Comparison of ENCODE assay signal across 14 cellular contexts in genomic region chr2:105237045-105237765, GRCh38. TPM values are rescaled to one million over a fixed set of nuclear protein-coding genes. Genes with fewer than 3 reads are reported as not detected.
A peak's percentile ranks its signal among the peaks of the same experiment; 100 is the strongest.
DNase-seq lines count a peak whose midpoint lies in the region; ATAC-seq, FAIRE-seq and TF ChIP-seq lines count a peak whose summit lies in the region.
"Had no signal": no experiment of that assay in that cellular context is flagged by ENCODE, and none has a peak within 500 bp of the region (broad histone marks: within the 10 kb centered on the region; RNA-seq: fewer than 3 reads in every experiment).

No MANE protein-coding gene starts in this region.

- TF ChIP-seq POLR2A in lower leg skin (IDR thresholded peaks at IDR 0.05): no peak
- no peak for TF ChIP-seq POLR2A in H54 (IDR thresholded peaks at IDR 0.05; ENCODE audit: low read depth, low read length)

- 0 out of 2 replicates have a peak, but pooled peaks cover 3% of the 10 kb centered on the region for H3K27me3 ChIP-seq in GM23248 (replicated peaks; ENCODE audit: insufficient read depth)
- no peaks in the 10 kb centered on the region for H3K27me3 ChIP-seq in colonic mucosa
- H3K27me3 ChIP-seq: BLaER1 treated with 17β-estradiol and CSF1 and Interleukin-3, amounts not matched to agents 10 nM and 100 nM had no signal

- in situ Hi-C loops in GM23248 (cut with MboI): no loop called here

- H3K27me3 Mint-ChIP-seq in CD14-positive monocyte (ENCODE audit: low read depth in 3 of 3) (peaks cover 6 to 21% (median 18%) of the 10 kb centered on the region in 3 donors), naive B cell (no peaks in the 10 kb centered on the region)

- no peaks in the 10 kb centered on the region for H4K20me1 ChIP-seq in GM23248 (ENCODE audit: insufficient read depth)

- H3K9ac ChIP-seq in GM23248: no peak overlapping the region
- no peak overlapping the region for H3K9ac ChIP-seq in colonic mucosa (ENCODE audit: low read depth in 2 of 2, low read length in 2 of 2)
- H3K9ac ChIP-seq: BLaER1 treated with 17β-estradiol and CSF1 and Interleukin-3, amounts not matched to agents 10 nM and 100 nM had no signal

- no peaks in the 10 kb centered on the region for H3K9me2 ChIP-seq in GM23248 (ENCODE audit: insufficient read depth)

- peak overlapping the region in 1 of 2 donors; percentile 69 for H3K4me3 Mint-ChIP-seq in CD14-positive monocyte
- H3K4me3 Mint-ChIP-seq in naive B cell: peak overlapping the region in 6 of 8 donors; percentile 17 to 74 (median 60)

- H3K36me3 Mint-ChIP-seq in CD14-positive monocyte (no peaks in the 10 kb centered on the region), naive B cell (no peaks in the 10 kb centered on the region)

- peak; percentile 57 to 58 for ATAC-seq in naive B cell (ENCODE audit: low read depth in 2 of 2)

- H3K4me1 Mint-ChIP-seq in CD14-positive monocyte (peaks cover 17% of the 10 kb centered on the region), naive B cell (peaks cover 16 to 30% (median 18%) of the 10 kb centered on the region in 3 donors)

- peak overlapping the region; percentile 23 for H3K4me2 ChIP-seq in GM23248 (ENCODE audit: unreplicated experiment)

- intact Hi-C loops in CD14-positive monocyte (cut with micrococcal nuclease): loop anchor here in 1 of 2 donors (5.0 kb wide), 1 partner anchor 125 kb away; no protein-coding TSS in a partner anchor
- intact Hi-C loops in colonic mucosa (cut with DNase I): no loop called here
- intact Hi-C loops in lower leg skin (cut with DNase I; ENCODE audit: low total_unique reads): loop anchor here (5.0 kb wide), 1 partner anchor 120 kb away; no protein-coding TSS in a partner anchor

- H3K4me1 ChIP-seq in GM23248 (ENCODE audit: insufficient read depth) (peaks cover 11% of the 10 kb centered on the region), colonic mucosa (no peaks in the 10 kb centered on the region)

- no peak overlapping the region for H3K4me3 ChIP-seq in GM23248
- H3K4me3 ChIP-seq in colonic mucosa: no peak overlapping the region
- H3K4me3 ChIP-seq in lower leg skin (ENCODE audit: low read depth, poor library complexity, severe bottlenecking): no peak overlapping the region
- H3K4me3 ChIP-seq: BLaER1 treated with 17β-estradiol and CSF1 and Interleukin-3, amounts not matched to agents 10 nM and 100 nM had no signal

- peaks cover 12% of the 10 kb centered on the region; the same call in 1 of the 2 replicates for H3F3A ChIP-seq in GM23248 (ENCODE audit: insufficient read depth)

- H3K27ac Mint-ChIP-seq in CD14-positive monocyte: peak overlapping the region in 4 of 7 donors; percentile 30 to 66 (median 48)
- H3K27ac Mint-ChIP-seq in naive B cell: peak overlapping the region in 2 of 6 donors; percentile 2 to 23

- no peak for FAIRE-seq in H54 (lab: Jason Lieb, UNC)

- WGBS in GM23248 (ENCODE audit: low coverage in 1 of 2, low lambda C conversion rate in 2 of 2, missing lambda C conversion rate in 2 of 2), 2 experiments: 29% methylated on average over 41 of the region's 41 CpGs
- WGBS in lower leg skin, 2 donors: 61 to 83% methylated on average over 41 of the region's 41 CpGs

- H3K9me3 ChIP-seq in GM23248 (ENCODE audit: low read depth): no peaks in the 10 kb centered on the region
- H3K9me3 ChIP-seq in colonic mucosa: no peaks in the 10 kb centered on the region
- H3K9me3 ChIP-seq: BLaER1 treated with 17β-estradiol and CSF1 and Interleukin-3, amounts not matched to agents 10 nM and 100 nM had no signal

- H3K9me3 Mint-ChIP-seq in CD14-positive monocyte: peaks cover 0 to 2% (median 0%) of the 10 kb centered on the region in 7 donors
- no peaks in the 10 kb centered on the region for H3K9me3 Mint-ChIP-seq in naive B cell

- peak overlapping the region; percentile 64 for H2AFZ ChIP-seq in GM23248

- no peak for TF ChIP-seq CTCF in CD14-positive monocyte (IDR thresholded peaks at IDR 0.05)
- TF ChIP-seq CTCF in colonic mucosa (IDR thresholded peaks at IDR 0.05): no peak
- no peak for TF ChIP-seq CTCF in lower leg skin (IDR thresholded peaks at IDR 0.05)

- H3K36me3 ChIP-seq in GM23248 (ENCODE audit: low read depth) (no peaks in the 10 kb centered on the region), colonic mucosa (no peaks in the 10 kb centered on the region)
- H3K36me3 ChIP-seq: BLaER1 treated with 17β-estradiol and CSF1 and Interleukin-3, amounts not matched to agents 10 nM and 100 nM had no signal

- H3K27ac ChIP-seq in GM23248 (no peak overlapping the region), colonic mucosa (no peak overlapping the region)

- H3K79me2 ChIP-seq in GM23248 (ENCODE audit: insufficient read depth): no peaks in the 10 kb centered on the region

- DNase-seq in CD14-positive monocyte (ENCODE audit: low spot score) (no peak), GM23248 (peak; percentile 27), naive B cell (peak; percentile 16), colonic mucosa (no peak), lower leg skin (ENCODE audit: low spot score in 2 of 2) (no peak), H54 (ENCODE audit: insufficient read length, low spot score) (no peak)
- peak; percentile 34 to 35 for DNase-seq in activated T-cell treated with anti-CD3 and anti-CD28 coated beads, Interleukin-2, amount 50 U/mL, for 48 hours
- DNase-seq in activated CD4-positive, alpha-beta T cell treated with anti-CD3 and anti-CD28 coated beads, Interleukin-2, amount 50 U/mL, for 48 hours: no peak
- DNase-seq: cortex of kidney had no signal

RNA-seq across cellular contexts. Expression of gene GPR45, which starts 4.3 kb away (rescaled TPM):
- not detected for polyA plus RNA-seq in CD14-positive monocyte
- not detected in 2 replicates for total RNA-seq in GM23248 (2014; rRNA removed; shearing (Covaris generic))
- polyA plus RNA-seq in GM23248 (2016; fragmentation: Nextera tagmentation; extraction: Ambion mirVana): not detected in 2 replicates
- not detected for polyA plus RNA-seq in naive B cell (ENCODE audit: low read depth in 6 of 6)
- total RNA-seq in colonic mucosa: not detected
- not detected for total RNA-seq in lower leg skin
- total RNA-seq: mucosa of gallbladder; pulmonary artery endothelial cell; T-helper 2 cell treated with Interferon-gamma antibody and Interleukin-4, amounts not matched to agents 100 ng/mL and 5 ng/mL, for 36 hours had no signal
- polyA plus RNA-seq: adipose tissue had no signal

Comparison
In these comparisons a context has a peak if more than half of its experiments do, and no peak if none do; other contexts are left out.
1. DNase-seq: peak in GM23248 (single experiment), activated T-cell treated with anti-CD3 and anti-CD28 coated beads, Interleukin-2, amount 50 U/mL, for 48 hours (2 of 2) and naive B cell (single experiment); none in CD14-positive monocyte (single experiment), colonic mucosa (single experiment), lower leg skin (0 of 2), activated CD4-positive, alpha-beta T cell treated with anti-CD3 and anti-CD28 coated beads, Interleukin-2, amount 50 U/mL, for 48 hours (0 of 2) and H54 (single experiment).